In genomic region chr5:419970-420369, GRCh38 we compare ENCODE assay signal across 28 cellular contexts. TPM values are rescaled to one million over a fixed set of nuclear protein-coding genes. Genes with fewer than 3 reads are reported as not detected.
A peak's percentile ranks its signal among the peaks of the same experiment; 100 is the strongest.
DNase-seq lines count a peak whose midpoint lies in the region; ATAC-seq, FAIRE-seq and TF ChIP-seq lines count a peak whose summit lies in the region.
"Had no signal": no experiment of that assay in that cellular context is flagged by ENCODE, and none has a peak within 500 bp of the region (broad histone marks: within the 10 kb centered on the region; RNA-seq: fewer than 3 reads in every experiment).

No MANE protein-coding gene starts in this region.

- H3K27ac ChIP-seq in RWPE1 (peak overlapping the region; percentile 11), neuronal stem cell (replicated peaks; ENCODE audit: low read length) (no peak overlapping the region)
- H3K27ac ChIP-seq: cardiac muscle cell, coronary artery, esophagus muscularis mucosa, gastroesophageal sphincter had no signal

- no peak for TF ChIP-seq POLR2A in GM12891 (IDR thresholded peaks at IDR 0.05; ENCODE audit: low read depth, low read length)

- no peaks in the 10 kb centered on the region for H3K79me1 ChIP-seq in neuronal stem cell (ENCODE audit: low read depth, low read length)

- peak overlapping the region; percentile 42 for H2AK5ac ChIP-seq in neuronal stem cell (ENCODE audit: low read depth, low read length)

- no peak overlapping the region for H4K8ac ChIP-seq in neuronal stem cell (ENCODE audit: low read depth, low read length)

- no peak overlapping the region for H2BK12ac ChIP-seq in neuronal stem cell (ENCODE audit: low read length)

- no peak overlapping the region for H3K4me3 ChIP-seq in neuronal stem cell (ENCODE audit: low read length in 2 of 2)
- H3K4me3 ChIP-seq: cardiac muscle cell, coronary artery, esophagus muscularis mucosa, gastroesophageal sphincter, HAP-1 had no signal

- no peak overlapping the region for H3K4me2 ChIP-seq in neuronal stem cell (ENCODE audit: insufficient read depth, low read length, poor library complexity, severe bottlenecking)
- H3K4me2 ChIP-seq: SK-N-SH had no signal

- H3K4me1 Mint-ChIP-seq in dendritic cell treated with granulocyte-macrophage colony-stimulating factor and Interleukin-4, amounts not matched to agents 40 ng/mL and 50 ng/mL, for 4 days (ENCODE audit: low read depth) = peaks cover 70% of the 10 kb centered on the region
- H3K4me1 Mint-ChIP-seq: T-helper 17 cell had no signal

- CTCF ChIA-PET in RWPE1 (lab: Yijun Ruan, JAX) = interaction anchor here (1.1 kb wide), 1 partner anchor 103 kb away, joined by 3 read pairs; no protein-coding TSS in a partner anchor

- H3K27ac Mint-ChIP-seq in dendritic cell treated with granulocyte-macrophage colony-stimulating factor and Interleukin-4, amounts not matched to agents 40 ng/mL and 50 ng/mL, for 4 days = peak overlapping the region; percentile 37
- H3K27ac Mint-ChIP-seq: naive B cell, T-helper 17 cell had no signal

- peaks cover 0 to 3% of the 10 kb centered on the region in 2 donors for H3K9me3 ChIP-seq in neuronal stem cell (replicated peaks in 1 of 2; ENCODE audit: control insufficient read depth in 2 of 2, insufficient read depth in 1 of 2, low read depth in 1 of 2, low read length in 2 of 2)
- H3K9me3 ChIP-seq: esophagus muscularis mucosa, gastroesophageal sphincter, HAP-1, SK-N-SH had no signal

- intact Hi-C loops in dendritic cell treated with granulocyte-macrophage colony-stimulating factor and Interleukin-4, amounts not matched to agents 40 ng/mL and 50 ng/mL, for 4 days (cut with micrococcal nuclease) = no loop called here

- no peak overlapping the region for H4K91ac ChIP-seq in neuronal stem cell (ENCODE audit: low read depth, low read length, poor library complexity)

- H3K9ac ChIP-seq in neuronal stem cell (ENCODE audit: low read depth, low read length, poor library complexity) = no peak overlapping the region
- H3K9ac ChIP-seq: SK-N-SH had no signal

- H3K27me3 ChIP-seq in neuronal stem cell (ENCODE audit: control insufficient read depth in 3 of 3, insufficient read depth in 3 of 3, low read depth in 1 of 3, low read length in 3 of 3) = no peaks in the 10 kb centered on the region
- H3K27me3 ChIP-seq: cardiac muscle cell had no signal

- no peak overlapping the region for H2AFZ ChIP-seq in neuronal stem cell (ENCODE audit: low read length)

- no peak overlapping the region for H3K23ac ChIP-seq in neuronal stem cell (ENCODE audit: low read depth, low read length, poor library complexity)

- no peak overlapping the region for H3K18ac ChIP-seq in neuronal stem cell (ENCODE audit: low read length)

- no peak overlapping the region for H2BK120ac ChIP-seq in neuronal stem cell (ENCODE audit: low read depth, low read length)

- no peaks in the 10 kb centered on the region for H3K36me3 ChIP-seq in neuronal stem cell (replicated peaks in 1 of 2; ENCODE audit: control insufficient read depth in 2 of 2, insufficient read depth in 2 of 2, low read length in 2 of 2)
- H3K36me3 ChIP-seq: cardiac muscle cell, esophagus muscularis mucosa, gastroesophageal sphincter, HAP-1 had no signal

- H3K14ac ChIP-seq in neuronal stem cell (ENCODE audit: low read length) = no peak overlapping the region

- TF ChIP-seq CTCF in RWPE1 (conservative IDR thresholded peaks at IDR 0.05; ENCODE audit: low read depth) = no peak

- no CpG with 5 or more reads among the region's 12 CpGs for WGBS in neuronal stem cell (ENCODE audit: extremely low coverage in 2 of 2, insufficient read length in 2 of 2, insufficient replicate concordance in 1 of 2), 2 donors

- H3K4ac ChIP-seq in neuronal stem cell (ENCODE audit: low read length) = no peak overlapping the region

- H3K9me3 Mint-ChIP-seq in dendritic cell treated with granulocyte-macrophage colony-stimulating factor and Interleukin-4, amounts not matched to agents 40 ng/mL and 50 ng/mL, for 4 days = no peaks in the 10 kb centered on the region
- H3K9me3 Mint-ChIP-seq: naive B cell had no signal

- no peak overlapping the region for H3K4me3 Mint-ChIP-seq in dendritic cell treated with granulocyte-macrophage colony-stimulating factor and Interleukin-4, amounts not matched to agents 40 ng/mL and 50 ng/mL, for 4 days
- H3K4me3 Mint-ChIP-seq: naive B cell, T-helper 17 cell had no signal

- ATAC-seq in GM21529 (IDR thresholded peaks at IDR 0.05; ENCODE audit: unreplicated experiment) = no peak
- ATAC-seq: gastroesophageal sphincter, left lobe of liver, T-helper 17 cell had no signal

- no peak for FAIRE-seq in GM12891 (lab: Jason Lieb, UNC)
- FAIRE-seq: G401.6 had no signal

- H3K4me1 ChIP-seq in neuronal stem cell (ENCODE audit: control insufficient read depth in 2 of 2, insufficient read depth in 1 of 2, low read depth in 1 of 2, low read length in 2 of 2) = peaks cover 11 to 15% of the 10 kb centered on the region in 2 donors
- H3K4me1 ChIP-seq: gastroesophageal sphincter, HAP-1 had no signal

- no peak for DNase-seq in GM12891 (ENCODE audit: insufficient read length, low spot score)
- DNase-seq in RWPE1 (ENCODE audit: low spot score) = no peak
- DNase-seq in neuronal stem cell (ENCODE audit: low spot score) = no peak
- DNase-seq in retina = no peak
- DNase-seq in OCI-M2 (lab: John Stamatoyannopoulos, UW; ENCODE audit: unreplicated experiment) = no peak
- DNase-seq in dermis blood vessel endothelial cell = no peak
- DNase-seq: activated CD4-positive, alpha-beta T cell treated with anti-CD3 and anti-CD28 coated beads for 4 hours; activated naive CD4-positive, alpha-beta T cell treated with Interleukin-2 at 50 U/mL for 16 hours; activated T-cell treated with anti-CD3 and anti-CD28 coated beads, Interleukin-2, amount 50 U/mL, for 1 hour; DMS53; hypothalamus; naive B cell; NCI-H1436; NCI-H446 treated with DMSO at 0.1 percent for 48 hours; NCI-H82; nucleus accumbens; SK-N-SH; stimulated activated CD4-positive, alpha-beta T cell treated with anti-CD3 and anti-CD28 coated beads, Interleukin-2, amount 100 ng/mL, for 24 hours; T-helper 17 cell had no signal

- H3K36me3 Mint-ChIP-seq in dendritic cell treated with granulocyte-macrophage colony-stimulating factor and Interleukin-4, amounts not matched to agents 40 ng/mL and 50 ng/mL, for 4 days (ENCODE audit: low read depth) = peaks cover 84% of the 10 kb centered on the region
- H3K36me3 Mint-ChIP-seq: naive B cell had no signal

- H2BK5ac ChIP-seq in neuronal stem cell (ENCODE audit: low read length) = no peak overlapping the region

- no peak overlapping the region for H2BK15ac ChIP-seq in neuronal stem cell (ENCODE audit: low read length)

- no peaks in the 10 kb centered on the region for H3K27me3 Mint-ChIP-seq in dendritic cell treated with granulocyte-macrophage colony-stimulating factor and Interleukin-4, amounts not matched to agents 40 ng/mL and 50 ng/mL, for 4 days
- H3K27me3 Mint-ChIP-seq: T-helper 17 cell had no signal

- POLR2A ChIA-PET in RWPE1 (lab: Yijun Ruan, JAX; ENCODE audit: low non-redundant PET) = no interaction called here

TF ChIP-seq in GM12891, 5 proteins besides CTCF, POLR2A, EP300 and RAD21:
- TF ChIP-seq POLR2AphosphoS5 (IDR thresholded peaks at IDR 0.05; ENCODE audit: low read depth, low read length) (0 out of 2 replicates have a peak, but pooled peaks have one; percentile 26), TAF1 (IDR thresholded peaks at IDR 0.05; ENCODE audit: low read depth, low read length) (no peak)

RNA-seq across cellular contexts. Expression of gene EXOC3, which starts 23.0 kb away (rescaled TPM):
- 46.1 TPM for polyA plus RNA-seq in GM12891 (2012; ENCODE audit: low read depth, missing spikeins)
- polyA plus RNA-seq in neuronal stem cell (2013, experiment 1 of 2) = 18.9 TPM
- polyA plus RNA-seq in neuronal stem cell (2013, experiment 2 of 2) = 18.7 TPM
- 44.3 and 52.1 TPM in 2 replicates for total RNA-seq in dermis blood vessel endothelial cell
